ENCODE assay signal across 1 cellular context in genomic region chr11:22829231-22830081, GRCh38.
TF ChIP-seq lines count a peak whose summit lies in the region.

TSS of gene SVIP (minus strand) at chr11:22829801. CDS start at chr11:22829748, 53 bp downstream.

TF ChIP-seq in H1, 55 proteins besides CTCF, POLR2A, EP300 and RAD21:
- TF ChIP-seq KDM4A (IDR thresholded peaks at IDR 0.05; ENCODE audit: low read depth, low read length, severe bottlenecking) (peak; percentile 89), CBX5 (IDR thresholded peaks at IDR 0.05; ENCODE audit: low read depth, low read length) (no peak), TAF1 (IDR thresholded peaks at IDR 0.05; ENCODE audit: low read depth, low read length) (peak; percentile 72), TEAD4 (IDR thresholded peaks at IDR 0.05; ENCODE audit: low read depth, low read length) (peak; percentile 80), CTBP2 (IDR thresholded peaks at IDR 0.05; ENCODE audit: borderline replicate concordance, insufficient read depth, insufficient read length, low read length) (peak; percentile 54), RNF2 (IDR thresholded peaks at IDR 0.05; ENCODE audit: borderline replicate concordance, low read depth, low read length, missing control alignments, poor library complexity, severe bottlenecking) (no peak), MAFK (IDR thresholded peaks at IDR 0.05; ENCODE audit: low read depth, low read length) (no peak), GTF2F1 (IDR thresholded peaks at IDR 0.05; ENCODE audit: borderline replicate concordance, low read depth, low read length) (no peak), HDAC2 (IDR thresholded peaks at IDR 0.05; ENCODE audit: borderline replicate concordance in 1 of 2, low read depth in 2 of 2, low read length in 2 of 2) (peak in 1 of 2 experiments; percentile 93; a peak in 2 of 4 replicates), RBBP5 (IDR thresholded peaks at IDR 0.05; ENCODE audit: borderline replicate concordance, low read depth, low read length) (no peak; the same call in 1 of the 2 replicates), SIX5 (IDR thresholded peaks at IDR 0.05; ENCODE audit: low read depth, low read length) (no peak), NRF1 (IDR thresholded peaks at IDR 0.05; ENCODE audit: low read depth, low read length) (no peak), SP4 (IDR thresholded peaks at IDR 0.05; ENCODE audit: low read length) (0 out of 2 replicates have a peak, but pooled peaks have one; percentile 49), CHD1 (IDR thresholded peaks at IDR 0.05; ENCODE audit: low read depth, low read length) (no peak), RFX5 (IDR thresholded peaks at IDR 0.05; ENCODE audit: borderline replicate concordance, low read depth, low read length) (no peak), ASH2L (IDR thresholded peaks at IDR 0.05; ENCODE audit: low read length) (peak; percentile 75), E2F6 (IDR thresholded peaks at IDR 0.05) (peak; percentile 23; the same call in 1 of the 2 replicates), CREB1 (IDR thresholded peaks at IDR 0.05) (0 out of 2 replicates have a peak, but pooled peaks have one; percentile 8), JUND (IDR thresholded peaks at IDR 0.05; ENCODE audit: low read length) (no peak), ZNF274 (IDR thresholded peaks at IDR 0.05; ENCODE audit: borderline replicate concordance, extremely low read depth, low read length) (no peak), TCF12 (IDR thresholded peaks at IDR 0.05; ENCODE audit: low read depth, low read length) (no peak), KDM1A (IDR thresholded peaks at IDR 0.05; ENCODE audit: borderline replicate concordance, low read length) (no peak; the same call in 1 of the 2 replicates), POLR2AphosphoS5 (IDR thresholded peaks at IDR 0.05; ENCODE audit: low read depth, low read length) (peak; percentile 65; the same call in 1 of the 2 replicates), SIN3A (conservative IDR thresholded peaks at IDR 0.05 in 1 of 2, IDR thresholded peaks at IDR 0.05 in 1 of 2; ENCODE audit: low read depth in 1 of 2, low read length in 2 of 2) (0 out of 4 replicates have a peak, but pooled peaks of 1 of the 2 experiments have one; percentile 27), CHD7 (IDR thresholded peaks at IDR 0.05; ENCODE audit: insufficient replicate concordance, low read length) (no peak), CHD2 (IDR thresholded peaks at IDR 0.05; ENCODE audit: low read length) (peak; percentile 95), EGR1 (IDR thresholded peaks at IDR 0.05; ENCODE audit: borderline replicate concordance, low read depth, low read length) (no peak), CBX8 (IDR thresholded peaks at IDR 0.05; ENCODE audit: borderline replicate concordance, low read depth, low read length) (no peak), YY1 (IDR thresholded peaks at IDR 0.05; ENCODE audit: low read depth, low read length) (0 out of 2 replicates have a peak, but pooled peaks have one; percentile 24), GABPA (IDR thresholded peaks at IDR 0.05; ENCODE audit: borderline replicate concordance, insufficient read depth, low read length) (no peak), RXRA (IDR thresholded peaks at IDR 0.05; ENCODE audit: insufficient read depth, low read depth, low read length) (no peak), EZH2 (IDR thresholded peaks at IDR 0.05; ENCODE audit: low read depth, low read length, severe bottlenecking) (no peak), HDAC6 (IDR thresholded peaks at IDR 0.05; ENCODE audit: low read depth, low read length) (no peak), CEBPB (IDR thresholded peaks at IDR 0.05; ENCODE audit: low read depth, low read length) (no peak), BACH1 (IDR thresholded peaks at IDR 0.05; ENCODE audit: low read length) (no peak; the same call in 1 of the 2 replicates), NANOG (IDR thresholded peaks at IDR 0.05; ENCODE audit: insufficient read depth, low read depth, low read length, poor library complexity, severe bottlenecking) (no peak), PHF8 (conservative IDR thresholded peaks at IDR 0.05; ENCODE audit: low read depth, low read length) (peak; percentile 79), SIRT6 (IDR thresholded peaks at IDR 0.05; ENCODE audit: low read length) (no peak), BRCA1 (IDR thresholded peaks at IDR 0.05; ENCODE audit: low read depth, low read length) (peak; percentile 82), SP1 (IDR thresholded peaks at IDR 0.05; ENCODE audit: low read depth, low read length) (no peak), TBP (IDR thresholded peaks at IDR 0.05; ENCODE audit: low read depth, low read length) (no peak; the same call in 1 of the 2 replicates), SRF (IDR thresholded peaks at IDR 0.05; ENCODE audit: low read depth, low read length) (no peak), SUZ12 (IDR thresholded peaks at IDR 0.05; ENCODE audit: low read length) (no peak), POU5F1 (IDR thresholded peaks at IDR 0.05; ENCODE audit: low read depth, low read length) (no peak), SAP30 (IDR thresholded peaks at IDR 0.05; ENCODE audit: insufficient read depth, insufficient replicate concordance, low read length) (no peak), SP2 (IDR thresholded peaks at IDR 0.05; ENCODE audit: low read length) (no peak)
TF ChIP-seq in H1: peak in this region for 15.
